ENCODE assay signal across 27 cellular contexts in the genomic region with DNA sequence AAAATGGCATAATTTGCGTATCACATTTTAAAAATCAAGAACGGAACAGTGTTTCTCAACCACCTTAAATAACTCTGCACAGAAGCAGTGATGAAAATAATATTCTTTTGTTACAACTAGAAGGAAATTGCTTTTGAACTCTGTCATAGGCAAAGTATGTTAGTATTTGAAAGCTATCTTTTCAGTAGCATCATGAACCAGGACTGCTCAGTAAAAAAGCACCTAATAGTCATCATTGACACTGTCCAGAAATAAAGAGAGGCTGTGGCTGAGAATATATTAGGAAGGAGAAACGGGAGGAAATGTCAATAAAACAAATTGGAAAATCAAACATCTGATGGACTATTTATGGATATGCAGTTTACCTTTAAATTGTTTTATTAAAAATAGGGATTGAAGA.
DNase-seq lines count a peak whose midpoint lies in the region; ATAC-seq lines count a peak whose summit lies in the region.
"Had no signal": no experiment of that assay in that cellular context is flagged by ENCODE, and none has a peak within 500 bp of the region (broad histone marks: within the 10 kb centered on the region; RNA-seq: fewer than 3 reads in every experiment).

No MANE protein-coding gene starts in this region.

- DNase-seq in AG08395 (ENCODE audit: low spot score) (peak; percentile 33), GM03348 (ENCODE audit: low spot score) (peak; percentile 17), adipocyte (ENCODE audit: low read depth) (peak; percentile 7), kidney tubule cell (ENCODE audit: low spot score) (peak; percentile 25), EL (no peak), NCI-H2196 treated with DMSO at 0.1 percent for 48 hours (lab: John Stamatoyannopoulos, UW; ENCODE audit: unreplicated experiment) (no peak)
- no peak for DNase-seq in activated effector memory CD4-positive, alpha-beta T cell treated with anti-CD3 and anti-CD28 coated beads, Interleukin-2, amount 50 U/mL, for 16 hours
- DNase-seq: 8988T; ACHN; AML-193; CD4-positive, alpha-beta memory T cell; COR-L47; DMS53; H7; KG1; MG63; NCI-H1105 treated with DMSO at 0.1 percent for 48 hours; NCI-H2029; NCI-H446 treated with DMSO at 0.1 percent for 48 hours; NCI-H526; NCI-H82; PC-9; Right ventricle myocardium superior; RPMI8226 had no signal

- no peaks in the 10 kb centered on the region for H3K4me1 ChIP-seq in adipocyte (ENCODE audit: control insufficient read depth, insufficient read depth, low read length)
- H3K4me1 ChIP-seq: BLaER1 treated with 17β-estradiol and CSF1 and Interleukin-3, amounts not matched to agents 10 nM and 100 nM; SJSA1 had no signal

- H3K4me3 ChIP-seq in adipocyte (ENCODE audit: low read length) = no peak overlapping the region
- H3K4me3 ChIP-seq: BLaER1 treated with 17β-estradiol and CSF1 and Interleukin-3, amounts not matched to agents 10 nM and 100 nM; MG63; PC-9; SJSA1 had no signal

- H3K9ac ChIP-seq in adipocyte (ENCODE audit: low read length) = no peak overlapping the region
- H3K9ac ChIP-seq: BLaER1 treated with 17β-estradiol and CSF1 and Interleukin-3, amounts not matched to agents 10 nM and 100 nM had no signal

- H3K36me3 ChIP-seq in adipocyte (ENCODE audit: control insufficient read depth, insufficient read depth, low read length, severe bottlenecking) = no peaks in the 10 kb centered on the region
- H3K36me3 ChIP-seq: BLaER1 treated with 17β-estradiol and CSF1 and Interleukin-3, amounts not matched to agents 10 nM and 100 nM; MG63; SJSA1 had no signal

- ATAC-seq in HG03342 (IDR thresholded peaks at IDR 0.05; ENCODE audit: unreplicated experiment) = no peak

- no peaks in the 10 kb centered on the region for H3K9me3 ChIP-seq in adipocyte (ENCODE audit: control insufficient read depth, low read length)
- H3K9me3 ChIP-seq: BLaER1 treated with 17β-estradiol and CSF1 and Interleukin-3, amounts not matched to agents 10 nM and 100 nM; MG63; SJSA1 had no signal

- no peaks in the 10 kb centered on the region for H3K27me3 ChIP-seq in adipocyte (replicated peaks; ENCODE audit: control insufficient read depth, insufficient read depth, low read length)
- H3K27me3 ChIP-seq: BLaER1 treated with 17β-estradiol and CSF1 and Interleukin-3, amounts not matched to agents 10 nM and 100 nM; MG63; SJSA1 had no signal

Comparison
In these comparisons a context has a peak if more than half of its experiments do, and no peak if none do; other contexts are left out.
1. DNase-seq: peak in AG08395 (single experiment), GM03348 (single experiment), adipocyte (single experiment) and kidney tubule cell (single experiment); none in EL (single experiment), activated effector memory CD4-positive, alpha-beta T cell treated with anti-CD3 and anti-CD28 coated beads, Interleukin-2, amount 50 U/mL, for 16 hours (single experiment) and NCI-H2196 treated with DMSO at 0.1 percent for 48 hours (single experiment).